In genomic region chr3:119033393-119034255, GRCh38 we compare ENCODE assay signal across 8 cellular contexts. TPM values are rescaled to one million over a fixed set of nuclear protein-coding genes. Genes with fewer than 3 reads are reported as not detected.
DNase-seq lines count a peak whose midpoint lies in the region; ATAC-seq and TF ChIP-seq lines count a peak whose summit lies in the region.

No MANE protein-coding gene starts in this region.

- peak overlapping the region; percentile 82 for H3K4me3 Mint-ChIP-seq in activated B cell treated with CpG ODN at 0.5 μM for 24 hours

- no peak overlapping the region for H3K27ac ChIP-seq in hepatocyte

- intact Hi-C loops in activated B cell treated with CpG ODN at 0.5 μM for 24 hours (cut with micrococcal nuclease), result loop anchor here (1.0 kb wide), 2 partner anchors 149 to 207 kb away; partner anchors contain the start of gene B4GALT4

- no peaks in the 10 kb centered on the region for H3K9me3 Mint-ChIP-seq in activated B cell treated with CpG ODN at 0.5 μM for 24 hours

- DNase-seq in HAP-1 (ENCODE audit: low spot score in 2 of 2), result no peak
- DNase-seq in activated B cell treated with CpG ODN at 0.5 μM for 24 hours, result no peak
- no peak for DNase-seq in hepatocyte (ENCODE audit: low spot score)
- DNase-seq in retinal pigment epithelial cell (ENCODE audit: low read depth), result no peak
- no peak for DNase-seq in NCI-H1694 treated with DMSO at 0.1 percent for 48 hours (lab: John Stamatoyannopoulos, UW)
- no peak for DNase-seq in GM13977 (ENCODE audit: low spot score)
- no peak for DNase-seq in NCI-H82 treated with DMSO at 0.1 percent for 48 hours (lab: John Stamatoyannopoulos, UW; ENCODE audit: unreplicated experiment)
- no peak for DNase-seq in left lobe of liver (ENCODE audit: low spot score)

- peaks cover 9% of the 10 kb centered on the region for H3K4me1 Mint-ChIP-seq in activated B cell treated with CpG ODN at 0.5 μM for 24 hours

- peak overlapping the region; percentile 67 for H3K4me3 ChIP-seq in HAP-1
- peak overlapping the region; percentile 88 for H3K4me3 ChIP-seq in hepatocyte
- peak overlapping the region; percentile 54 for H3K4me3 ChIP-seq in retinal pigment epithelial cell (ENCODE audit: low read length)

- H3K36me3 Mint-ChIP-seq in activated B cell treated with CpG ODN at 0.5 μM for 24 hours (ENCODE audit: low read depth), result no peaks in the 10 kb centered on the region

- POLR2A ChIA-PET in activated B cell treated with CpG ODN at 0.5 μM for 24 hours (lab: Charles Lee), result no interaction called here

- 53% methylated on average over 14 of the region's 14 CpGs for WGBS in hepatocyte (ENCODE audit: low lambda C conversion rate, missing lambda C conversion rate)

- H3K4me2 ChIP-seq in hepatocyte, result peak overlapping the region; percentile 98

- ATAC-seq in activated B cell treated with CpG ODN at 0.5 μM for 24 hours (ENCODE audit: low read depth), result no peak
- ATAC-seq in left lobe of liver, result no peak

- in situ Hi-C loops in HAP-1 (cut with MboI; ENCODE audit: low sequenced_read_pairs) (loop anchor here (10.0 kb wide), 1 partner anchor 149 kb away; no protein-coding TSS in a partner anchor), GM13977 (cut with MboI; ENCODE audit: low pct_unique_long_range_greater_than_20kb, low sequenced_read_pairs, unreplicated experiment) (no loop called here)

- H3K4me1 ChIP-seq in HAP-1, result peaks cover 4% of the 10 kb centered on the region
- H3K4me1 ChIP-seq in hepatocyte (ENCODE audit: insufficient read depth), result no peaks in the 10 kb centered on the region

- no peak overlapping the region for H3K27ac Mint-ChIP-seq in activated B cell treated with CpG ODN at 0.5 μM for 24 hours

- H3K9me3 ChIP-seq in HAP-1 (no peaks in the 10 kb centered on the region), hepatocyte (ENCODE audit: low read depth) (no peaks in the 10 kb centered on the region)

- H3K79me2 ChIP-seq in hepatocyte, result no peaks in the 10 kb centered on the region

- H4K20me1 ChIP-seq in hepatocyte (ENCODE audit: insufficient read depth, poor library complexity, severe bottlenecking), result no peaks in the 10 kb centered on the region

- H2AFZ ChIP-seq in hepatocyte, result peak overlapping the region; percentile 80

- H3K36me3 ChIP-seq in HAP-1 (replicated peaks) (no peaks in the 10 kb centered on the region), hepatocyte (replicated peaks; ENCODE audit: insufficient read depth, low read depth) (no peaks in the 10 kb centered on the region)

- no peaks in the 10 kb centered on the region for H3K9me2 ChIP-seq in hepatocyte (replicated peaks; ENCODE audit: insufficient read depth)

- CTCF ChIA-PET in activated B cell treated with CpG ODN at 0.5 μM for 24 hours (lab: Charles Lee), result interaction anchor here (2.5 kb wide), 1 partner anchor 150 kb away, joined by 24 read pairs; no protein-coding TSS in a partner anchor

- H3K27me3 Mint-ChIP-seq in activated B cell treated with CpG ODN at 0.5 μM for 24 hours, result peaks cover 35% of the 10 kb centered on the region

- TF ChIP-seq CTCF in activated B cell treated with CpG ODN at 0.5 μM for 24 hours (IDR thresholded peaks at IDR 0.05), result no peak
- no peak for TF ChIP-seq CTCF in hepatocyte (IDR thresholded peaks at IDR 0.05; ENCODE audit: poor library complexity)
- no peak for TF ChIP-seq CTCF in retinal pigment epithelial cell (conservative IDR thresholded peaks at IDR 0.05; ENCODE audit: low read depth, low read length)
- TF ChIP-seq CTCF in GM13977 (IDR thresholded peaks at IDR 0.05; ENCODE audit: extremely low read depth, insufficient read depth, missing control alignments), result no peak

- H3K27me3 ChIP-seq in HAP-1 (ENCODE audit: low read depth), result no peaks in the 10 kb centered on the region
- peaks cover 49% of the 10 kb centered on the region for H3K27me3 ChIP-seq in hepatocyte

RNA-seq across cellular contexts. Expression of gene IGSF11, which starts 1.0 kb away (rescaled TPM):
- not detected in 2 replicates for total RNA-seq in activated B cell treated with CpG ODN at 0.5 μM for 24 hours
- 0.40 TPM in 1 of 2 replicates, not detected in the other for total RNA-seq in hepatocyte
- polyA plus RNA-seq in hepatocyte, result 0.45 and 1.0 TPM in 2 replicates
- total RNA-seq in left lobe of liver, result 0.08 TPM
